ENCODE assay signal across 2 cellular contexts in the genomic region with DNA sequence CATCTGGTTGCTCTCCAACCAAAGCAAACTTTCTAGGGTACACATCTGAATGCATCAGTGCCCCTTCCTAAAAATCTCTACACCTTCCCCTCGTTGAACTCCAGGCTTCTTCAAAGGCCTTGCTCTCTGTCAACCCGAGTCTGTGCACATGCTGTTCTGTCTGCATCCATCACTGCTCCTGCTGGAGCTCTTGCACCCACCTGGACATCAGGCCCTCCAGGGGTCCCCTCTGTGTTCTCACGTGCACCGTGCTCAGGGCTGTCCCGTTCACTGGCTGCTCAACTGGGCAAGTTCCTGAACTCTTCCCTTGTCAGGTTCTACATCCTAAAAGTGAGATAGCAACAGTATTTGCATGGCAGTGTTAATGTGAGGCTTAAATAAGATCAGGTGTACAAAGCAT.
TF ChIP-seq lines count a peak whose summit lies in the region.

No MANE protein-coding gene starts in this region.

TF ChIP-seq in SK-N-SH, 30 proteins besides CTCF, POLR2A, EP300 and RAD21 (continued from another document):
- TF ChIP-seq, protein P1, sequence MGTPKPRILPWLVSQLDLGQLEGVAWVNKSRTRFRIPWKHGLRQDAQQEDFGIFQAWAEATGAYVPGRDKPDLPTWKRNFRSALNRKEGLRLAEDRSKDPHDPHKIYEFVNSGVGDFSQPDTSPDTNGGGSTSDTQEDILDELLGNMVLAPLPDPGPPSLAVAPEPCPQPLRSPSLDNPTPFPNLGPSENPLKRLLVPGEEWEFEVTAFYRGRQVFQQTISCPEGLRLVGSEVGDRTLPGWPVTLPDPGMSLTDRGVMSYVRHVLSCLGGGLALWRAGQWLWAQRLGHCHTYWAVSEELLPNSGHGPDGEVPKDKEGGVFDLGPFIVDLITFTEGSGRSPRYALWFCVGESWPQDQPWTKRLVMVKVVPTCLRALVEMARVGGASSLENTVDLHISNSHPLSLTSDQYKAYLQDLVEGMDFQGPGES (IDR thresholded peaks at IDR 0.05; ENCODE audit: low read depth, low read length): no peak
- TF ChIP-seq RCOR1 (IDR thresholded peaks at IDR 0.05; ENCODE audit: low read length) (no peak), POLR2AphosphoS5 (IDR thresholded peaks at IDR 0.05; ENCODE audit: low read depth, low read length) (no peak), TCF12 (IDR thresholded peaks at IDR 0.05) (no peak), TAF1 (IDR thresholded peaks at IDR 0.05; ENCODE audit: borderline replicate concordance, low read depth, low read length) (no peak), FOXJ3 (CRISPR knock-in tag; IDR thresholded peaks at IDR 0.05) (no peak), GATA2 (CRISPR knock-in tag; IDR thresholded peaks at IDR 0.05) (no peak), TEAD4 (IDR thresholded peaks at IDR 0.05; ENCODE audit: borderline replicate concordance, insufficient read depth) (no peak), CHD2 (IDR thresholded peaks at IDR 0.05; ENCODE audit: low read length, partially characterized antibody) (no peak)
- TF ChIP-seq, protein P2, sequence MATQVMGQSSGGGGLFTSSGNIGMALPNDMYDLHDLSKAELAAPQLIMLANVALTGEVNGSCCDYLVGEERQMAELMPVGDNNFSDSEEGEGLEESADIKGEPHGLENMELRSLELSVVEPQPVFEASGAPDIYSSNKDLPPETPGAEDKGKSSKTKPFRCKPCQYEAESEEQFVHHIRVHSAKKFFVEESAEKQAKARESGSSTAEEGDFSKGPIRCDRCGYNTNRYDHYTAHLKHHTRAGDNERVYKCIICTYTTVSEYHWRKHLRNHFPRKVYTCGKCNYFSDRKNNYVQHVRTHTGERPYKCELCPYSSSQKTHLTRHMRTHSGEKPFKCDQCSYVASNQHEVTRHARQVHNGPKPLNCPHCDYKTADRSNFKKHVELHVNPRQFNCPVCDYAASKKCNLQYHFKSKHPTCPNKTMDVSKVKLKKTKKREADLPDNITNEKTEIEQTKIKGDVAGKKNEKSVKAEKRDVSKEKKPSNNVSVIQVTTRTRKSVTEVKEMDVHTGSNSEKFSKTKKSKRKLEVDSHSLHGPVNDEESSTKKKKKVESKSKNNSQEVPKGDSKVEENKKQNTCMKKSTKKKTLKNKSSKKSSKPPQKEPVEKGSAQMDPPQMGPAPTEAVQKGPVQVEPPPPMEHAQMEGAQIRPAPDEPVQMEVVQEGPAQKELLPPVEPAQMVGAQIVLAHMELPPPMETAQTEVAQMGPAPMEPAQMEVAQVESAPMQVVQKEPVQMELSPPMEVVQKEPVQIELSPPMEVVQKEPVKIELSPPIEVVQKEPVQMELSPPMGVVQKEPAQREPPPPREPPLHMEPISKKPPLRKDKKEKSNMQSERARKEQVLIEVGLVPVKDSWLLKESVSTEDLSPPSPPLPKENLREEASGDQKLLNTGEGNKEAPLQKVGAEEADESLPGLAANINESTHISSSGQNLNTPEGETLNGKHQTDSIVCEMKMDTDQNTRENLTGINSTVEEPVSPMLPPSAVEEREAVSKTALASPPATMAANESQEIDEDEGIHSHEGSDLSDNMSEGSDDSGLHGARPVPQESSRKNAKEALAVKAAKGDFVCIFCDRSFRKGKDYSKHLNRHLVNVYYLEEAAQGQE (IDR thresholded peaks at IDR 0.05; ENCODE audit: low read depth, low read length): no peak
- TF ChIP-seq, protein P3, sequence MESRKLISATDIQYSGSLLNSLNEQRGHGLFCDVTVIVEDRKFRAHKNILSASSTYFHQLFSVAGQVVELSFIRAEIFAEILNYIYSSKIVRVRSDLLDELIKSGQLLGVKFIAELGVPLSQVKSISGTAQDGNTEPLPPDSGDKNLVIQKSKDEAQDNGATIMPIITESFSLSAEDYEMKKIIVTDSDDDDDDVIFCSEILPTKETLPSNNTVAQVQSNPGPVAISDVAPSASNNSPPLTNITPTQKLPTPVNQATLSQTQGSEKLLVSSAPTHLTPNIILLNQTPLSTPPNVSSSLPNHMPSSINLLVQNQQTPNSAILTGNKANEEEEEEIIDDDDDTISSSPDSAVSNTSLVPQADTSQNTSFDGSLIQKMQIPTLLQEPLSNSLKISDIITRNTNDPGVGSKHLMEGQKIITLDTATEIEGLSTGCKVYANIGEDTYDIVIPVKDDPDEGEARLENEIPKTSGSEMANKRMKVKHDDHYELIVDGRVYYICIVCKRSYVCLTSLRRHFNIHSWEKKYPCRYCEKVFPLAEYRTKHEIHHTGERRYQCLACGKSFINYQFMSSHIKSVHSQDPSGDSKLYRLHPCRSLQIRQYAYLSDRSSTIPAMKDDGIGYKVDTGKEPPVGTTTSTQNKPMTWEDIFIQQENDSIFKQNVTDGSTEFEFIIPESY (IDR thresholded peaks at IDR 0.05; ENCODE audit: borderline replicate concordance, low read depth): no peak
- TF ChIP-seq, protein P4, sequence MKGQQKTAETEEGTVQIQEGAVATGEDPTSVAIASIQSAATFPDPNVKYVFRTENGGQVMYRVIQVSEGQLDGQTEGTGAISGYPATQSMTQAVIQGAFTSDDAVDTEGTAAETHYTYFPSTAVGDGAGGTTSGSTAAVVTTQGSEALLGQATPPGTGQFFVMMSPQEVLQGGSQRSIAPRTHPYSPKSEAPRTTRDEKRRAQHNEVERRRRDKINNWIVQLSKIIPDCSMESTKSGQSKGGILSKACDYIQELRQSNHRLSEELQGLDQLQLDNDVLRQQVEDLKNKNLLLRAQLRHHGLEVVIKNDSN (IDR thresholded peaks at IDR 0.05; ENCODE audit: borderline replicate concordance, low read depth): no peak

TF ChIP-seq in SK-N-SH treated with all-trans-retinoic acid at 6 μM for 48 hours, 23 proteins besides CTCF, POLR2A, EP300 and RAD21 (continued from another document):
- TF ChIP-seq, protein P5, sequence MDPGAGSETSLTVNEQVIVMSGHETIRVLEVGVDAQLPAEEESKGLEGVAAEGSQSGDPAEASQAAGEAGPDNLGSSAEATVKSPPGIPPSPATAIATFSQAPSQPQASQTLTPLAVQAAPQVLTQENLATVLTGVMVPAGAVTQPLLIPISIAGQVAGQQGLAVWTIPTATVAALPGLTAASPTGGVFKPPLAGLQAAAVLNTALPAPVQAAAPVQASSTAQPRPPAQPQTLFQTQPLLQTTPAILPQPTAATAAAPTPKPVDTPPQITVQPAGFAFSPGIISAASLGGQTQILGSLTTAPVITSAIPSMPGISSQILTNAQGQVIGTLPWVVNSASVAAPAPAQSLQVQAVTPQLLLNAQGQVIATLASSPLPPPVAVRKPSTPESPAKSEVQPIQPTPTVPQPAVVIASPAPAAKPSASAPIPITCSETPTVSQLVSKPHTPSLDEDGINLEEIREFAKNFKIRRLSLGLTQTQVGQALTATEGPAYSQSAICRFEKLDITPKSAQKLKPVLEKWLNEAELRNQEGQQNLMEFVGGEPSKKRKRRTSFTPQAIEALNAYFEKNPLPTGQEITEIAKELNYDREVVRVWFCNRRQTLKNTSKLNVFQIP (CRISPR knock-in tag; IDR thresholded peaks at IDR 0.05; ENCODE audit: borderline replicate concordance, low read depth): no peak
- TF ChIP-seq CSDC2 (CRISPR knock-in tag; IDR thresholded peaks at IDR 0.05) (no peak), ESRRG (CRISPR knock-in tag; IDR thresholded peaks at IDR 0.05) (no peak), ZFP3 (CRISPR knock-in tag; IDR thresholded peaks at IDR 0.05) (no peak), PPARA (CRISPR knock-in tag; IDR thresholded peaks at IDR 0.05; ENCODE audit: borderline replicate concordance) (no peak), ZNF565 (CRISPR knock-in tag; conservative IDR thresholded peaks at IDR 0.05; ENCODE audit: low read depth) (no peak), OSR1 (CRISPR knock-in tag; IDR thresholded peaks at IDR 0.05) (no peak), ARNTL (CRISPR knock-in tag; IDR thresholded peaks at IDR 0.05; ENCODE audit: borderline replicate concordance, low read depth) (no peak)
- TF ChIP-seq, protein P6, sequence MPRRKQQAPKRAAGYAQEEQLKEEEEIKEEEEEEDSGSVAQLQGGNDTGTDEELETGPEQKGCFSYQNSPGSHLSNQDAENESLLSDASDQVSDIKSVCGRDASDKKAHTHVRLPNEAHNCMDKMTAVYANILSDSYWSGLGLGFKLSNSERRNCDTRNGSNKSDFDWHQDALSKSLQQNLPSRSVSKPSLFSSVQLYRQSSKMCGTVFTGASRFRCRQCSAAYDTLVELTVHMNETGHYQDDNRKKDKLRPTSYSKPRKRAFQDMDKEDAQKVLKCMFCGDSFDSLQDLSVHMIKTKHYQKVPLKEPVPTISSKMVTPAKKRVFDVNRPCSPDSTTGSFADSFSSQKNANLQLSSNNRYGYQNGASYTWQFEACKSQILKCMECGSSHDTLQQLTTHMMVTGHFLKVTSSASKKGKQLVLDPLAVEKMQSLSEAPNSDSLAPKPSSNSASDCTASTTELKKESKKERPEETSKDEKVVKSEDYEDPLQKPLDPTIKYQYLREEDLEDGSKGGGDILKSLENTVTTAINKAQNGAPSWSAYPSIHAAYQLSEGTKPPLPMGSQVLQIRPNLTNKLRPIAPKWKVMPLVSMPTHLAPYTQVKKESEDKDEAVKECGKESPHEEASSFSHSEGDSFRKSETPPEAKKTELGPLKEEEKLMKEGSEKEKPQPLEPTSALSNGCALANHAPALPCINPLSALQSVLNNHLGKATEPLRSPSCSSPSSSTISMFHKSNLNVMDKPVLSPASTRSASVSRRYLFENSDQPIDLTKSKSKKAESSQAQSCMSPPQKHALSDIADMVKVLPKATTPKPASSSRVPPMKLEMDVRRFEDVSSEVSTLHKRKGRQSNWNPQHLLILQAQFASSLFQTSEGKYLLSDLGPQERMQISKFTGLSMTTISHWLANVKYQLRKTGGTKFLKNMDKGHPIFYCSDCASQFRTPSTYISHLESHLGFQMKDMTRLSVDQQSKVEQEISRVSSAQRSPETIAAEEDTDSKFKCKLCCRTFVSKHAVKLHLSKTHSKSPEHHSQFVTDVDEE (CRISPR knock-in tag; IDR thresholded peaks at IDR 0.05): no peak
